Comparison of ENCODE assay signal across 2 cellular contexts in the genomic region with DNA sequence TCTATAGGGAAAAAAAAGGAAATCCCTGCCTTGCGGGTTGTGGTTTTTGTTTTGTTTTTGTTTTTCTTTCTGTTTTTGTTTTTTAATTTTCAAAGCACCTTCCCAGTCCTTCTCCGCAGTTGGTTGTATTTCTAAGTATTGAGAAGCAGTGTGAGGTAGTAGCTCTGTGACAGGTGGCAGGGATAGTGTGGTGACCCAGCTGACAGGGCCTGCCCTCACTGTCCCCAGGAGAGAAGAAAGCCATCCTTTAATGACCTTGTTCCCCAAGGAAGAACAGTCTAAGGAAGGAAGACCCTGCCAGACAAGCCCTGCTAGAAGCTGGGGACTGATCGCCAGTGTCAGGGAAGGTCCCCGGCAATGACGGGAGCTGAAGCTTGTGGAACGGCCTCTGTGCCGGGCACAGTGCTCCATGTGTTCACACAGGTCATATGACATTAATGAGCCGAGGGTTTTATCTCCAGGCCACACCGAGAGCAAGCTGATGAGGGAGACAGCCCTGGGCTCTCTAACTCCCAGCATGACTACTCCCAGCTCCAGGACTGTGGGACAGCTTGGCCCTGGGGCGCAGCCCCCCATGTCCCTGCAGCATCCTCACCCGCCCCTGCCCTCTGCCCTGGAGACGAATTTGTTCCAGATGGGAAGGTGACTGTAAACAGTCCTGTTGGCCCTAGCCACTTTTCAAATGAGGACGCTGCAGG.
TF ChIP-seq lines count a peak whose summit lies in the region.

No MANE protein-coding gene starts in this region.

TF ChIP-seq in SK-N-SH, 30 proteins besides CTCF, POLR2A, EP300 and RAD21 (continued from another document):
- TF ChIP-seq, protein P1, sequence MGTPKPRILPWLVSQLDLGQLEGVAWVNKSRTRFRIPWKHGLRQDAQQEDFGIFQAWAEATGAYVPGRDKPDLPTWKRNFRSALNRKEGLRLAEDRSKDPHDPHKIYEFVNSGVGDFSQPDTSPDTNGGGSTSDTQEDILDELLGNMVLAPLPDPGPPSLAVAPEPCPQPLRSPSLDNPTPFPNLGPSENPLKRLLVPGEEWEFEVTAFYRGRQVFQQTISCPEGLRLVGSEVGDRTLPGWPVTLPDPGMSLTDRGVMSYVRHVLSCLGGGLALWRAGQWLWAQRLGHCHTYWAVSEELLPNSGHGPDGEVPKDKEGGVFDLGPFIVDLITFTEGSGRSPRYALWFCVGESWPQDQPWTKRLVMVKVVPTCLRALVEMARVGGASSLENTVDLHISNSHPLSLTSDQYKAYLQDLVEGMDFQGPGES (IDR thresholded peaks at IDR 0.05; ENCODE audit: low read depth, low read length), result no peak
- TF ChIP-seq EZH2phosphoT487 (IDR thresholded peaks at IDR 0.05; ENCODE audit: borderline replicate concordance, low read depth) (no peak), RFX5 (IDR thresholded peaks at IDR 0.05; ENCODE audit: low read length) (no peak), FOSL2 (IDR thresholded peaks at IDR 0.05; ENCODE audit: borderline replicate concordance, low read depth) (no peak), MEF2A (IDR thresholded peaks at IDR 0.05; ENCODE audit: borderline replicate concordance, low read depth) (no peak), NRF1 (IDR thresholded peaks at IDR 0.05; ENCODE audit: low read depth, low read length) (no peak), GABPA (IDR thresholded peaks at IDR 0.05; ENCODE audit: low read depth) (no peak), POLR2AphosphoS5 (IDR thresholded peaks at IDR 0.05; ENCODE audit: low read depth, low read length) (no peak), SIN3A (IDR thresholded peaks at IDR 0.05; ENCODE audit: borderline replicate concordance, low read depth, low read length) (no peak), NFIC (IDR thresholded peaks at IDR 0.05; ENCODE audit: borderline replicate concordance) (no peak)
- TF ChIP-seq, protein P2, sequence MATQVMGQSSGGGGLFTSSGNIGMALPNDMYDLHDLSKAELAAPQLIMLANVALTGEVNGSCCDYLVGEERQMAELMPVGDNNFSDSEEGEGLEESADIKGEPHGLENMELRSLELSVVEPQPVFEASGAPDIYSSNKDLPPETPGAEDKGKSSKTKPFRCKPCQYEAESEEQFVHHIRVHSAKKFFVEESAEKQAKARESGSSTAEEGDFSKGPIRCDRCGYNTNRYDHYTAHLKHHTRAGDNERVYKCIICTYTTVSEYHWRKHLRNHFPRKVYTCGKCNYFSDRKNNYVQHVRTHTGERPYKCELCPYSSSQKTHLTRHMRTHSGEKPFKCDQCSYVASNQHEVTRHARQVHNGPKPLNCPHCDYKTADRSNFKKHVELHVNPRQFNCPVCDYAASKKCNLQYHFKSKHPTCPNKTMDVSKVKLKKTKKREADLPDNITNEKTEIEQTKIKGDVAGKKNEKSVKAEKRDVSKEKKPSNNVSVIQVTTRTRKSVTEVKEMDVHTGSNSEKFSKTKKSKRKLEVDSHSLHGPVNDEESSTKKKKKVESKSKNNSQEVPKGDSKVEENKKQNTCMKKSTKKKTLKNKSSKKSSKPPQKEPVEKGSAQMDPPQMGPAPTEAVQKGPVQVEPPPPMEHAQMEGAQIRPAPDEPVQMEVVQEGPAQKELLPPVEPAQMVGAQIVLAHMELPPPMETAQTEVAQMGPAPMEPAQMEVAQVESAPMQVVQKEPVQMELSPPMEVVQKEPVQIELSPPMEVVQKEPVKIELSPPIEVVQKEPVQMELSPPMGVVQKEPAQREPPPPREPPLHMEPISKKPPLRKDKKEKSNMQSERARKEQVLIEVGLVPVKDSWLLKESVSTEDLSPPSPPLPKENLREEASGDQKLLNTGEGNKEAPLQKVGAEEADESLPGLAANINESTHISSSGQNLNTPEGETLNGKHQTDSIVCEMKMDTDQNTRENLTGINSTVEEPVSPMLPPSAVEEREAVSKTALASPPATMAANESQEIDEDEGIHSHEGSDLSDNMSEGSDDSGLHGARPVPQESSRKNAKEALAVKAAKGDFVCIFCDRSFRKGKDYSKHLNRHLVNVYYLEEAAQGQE (IDR thresholded peaks at IDR 0.05; ENCODE audit: low read depth, low read length), result no peak
- TF ChIP-seq, protein P3, sequence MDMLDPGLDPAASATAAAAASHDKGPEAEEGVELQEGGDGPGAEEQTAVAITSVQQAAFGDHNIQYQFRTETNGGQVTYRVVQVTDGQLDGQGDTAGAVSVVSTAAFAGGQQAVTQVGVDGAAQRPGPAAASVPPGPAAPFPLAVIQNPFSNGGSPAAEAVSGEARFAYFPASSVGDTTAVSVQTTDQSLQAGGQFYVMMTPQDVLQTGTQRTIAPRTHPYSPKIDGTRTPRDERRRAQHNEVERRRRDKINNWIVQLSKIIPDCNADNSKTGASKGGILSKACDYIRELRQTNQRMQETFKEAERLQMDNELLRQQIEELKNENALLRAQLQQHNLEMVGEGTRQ (IDR thresholded peaks at IDR 0.05; ENCODE audit: borderline replicate concordance, low read depth, low read length), result no peak

TF ChIP-seq in SK-N-SH treated with all-trans-retinoic acid at 6 μM for 48 hours, 23 proteins besides CTCF, POLR2A, EP300 and RAD21 (continued from another document):
- TF ChIP-seq, protein P4, sequence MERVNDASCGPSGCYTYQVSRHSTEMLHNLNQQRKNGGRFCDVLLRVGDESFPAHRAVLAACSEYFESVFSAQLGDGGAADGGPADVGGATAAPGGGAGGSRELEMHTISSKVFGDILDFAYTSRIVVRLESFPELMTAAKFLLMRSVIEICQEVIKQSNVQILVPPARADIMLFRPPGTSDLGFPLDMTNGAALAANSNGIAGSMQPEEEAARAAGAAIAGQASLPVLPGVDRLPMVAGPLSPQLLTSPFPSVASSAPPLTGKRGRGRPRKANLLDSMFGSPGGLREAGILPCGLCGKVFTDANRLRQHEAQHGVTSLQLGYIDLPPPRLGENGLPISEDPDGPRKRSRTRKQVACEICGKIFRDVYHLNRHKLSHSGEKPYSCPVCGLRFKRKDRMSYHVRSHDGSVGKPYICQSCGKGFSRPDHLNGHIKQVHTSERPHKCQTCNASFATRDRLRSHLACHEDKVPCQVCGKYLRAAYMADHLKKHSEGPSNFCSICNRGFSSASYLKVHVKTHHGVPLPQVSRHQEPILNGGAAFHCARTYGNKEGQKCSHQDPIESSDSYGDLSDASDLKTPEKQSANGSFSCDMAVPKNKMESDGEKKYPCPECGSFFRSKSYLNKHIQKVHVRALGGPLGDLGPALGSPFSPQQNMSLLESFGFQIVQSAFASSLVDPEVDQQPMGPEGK (CRISPR knock-in tag; IDR thresholded peaks at IDR 0.05; ENCODE audit: borderline replicate concordance), result no peak
- no peak for TF ChIP-seq GLIS3 (CRISPR knock-in tag; IDR thresholded peaks at IDR 0.05)
- TF ChIP-seq, protein P5, sequence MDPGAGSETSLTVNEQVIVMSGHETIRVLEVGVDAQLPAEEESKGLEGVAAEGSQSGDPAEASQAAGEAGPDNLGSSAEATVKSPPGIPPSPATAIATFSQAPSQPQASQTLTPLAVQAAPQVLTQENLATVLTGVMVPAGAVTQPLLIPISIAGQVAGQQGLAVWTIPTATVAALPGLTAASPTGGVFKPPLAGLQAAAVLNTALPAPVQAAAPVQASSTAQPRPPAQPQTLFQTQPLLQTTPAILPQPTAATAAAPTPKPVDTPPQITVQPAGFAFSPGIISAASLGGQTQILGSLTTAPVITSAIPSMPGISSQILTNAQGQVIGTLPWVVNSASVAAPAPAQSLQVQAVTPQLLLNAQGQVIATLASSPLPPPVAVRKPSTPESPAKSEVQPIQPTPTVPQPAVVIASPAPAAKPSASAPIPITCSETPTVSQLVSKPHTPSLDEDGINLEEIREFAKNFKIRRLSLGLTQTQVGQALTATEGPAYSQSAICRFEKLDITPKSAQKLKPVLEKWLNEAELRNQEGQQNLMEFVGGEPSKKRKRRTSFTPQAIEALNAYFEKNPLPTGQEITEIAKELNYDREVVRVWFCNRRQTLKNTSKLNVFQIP (CRISPR knock-in tag; IDR thresholded peaks at IDR 0.05; ENCODE audit: borderline replicate concordance, low read depth), result no peak
